7 cellular contexts compared by ENCODE assay signal in the genomic region with DNA sequence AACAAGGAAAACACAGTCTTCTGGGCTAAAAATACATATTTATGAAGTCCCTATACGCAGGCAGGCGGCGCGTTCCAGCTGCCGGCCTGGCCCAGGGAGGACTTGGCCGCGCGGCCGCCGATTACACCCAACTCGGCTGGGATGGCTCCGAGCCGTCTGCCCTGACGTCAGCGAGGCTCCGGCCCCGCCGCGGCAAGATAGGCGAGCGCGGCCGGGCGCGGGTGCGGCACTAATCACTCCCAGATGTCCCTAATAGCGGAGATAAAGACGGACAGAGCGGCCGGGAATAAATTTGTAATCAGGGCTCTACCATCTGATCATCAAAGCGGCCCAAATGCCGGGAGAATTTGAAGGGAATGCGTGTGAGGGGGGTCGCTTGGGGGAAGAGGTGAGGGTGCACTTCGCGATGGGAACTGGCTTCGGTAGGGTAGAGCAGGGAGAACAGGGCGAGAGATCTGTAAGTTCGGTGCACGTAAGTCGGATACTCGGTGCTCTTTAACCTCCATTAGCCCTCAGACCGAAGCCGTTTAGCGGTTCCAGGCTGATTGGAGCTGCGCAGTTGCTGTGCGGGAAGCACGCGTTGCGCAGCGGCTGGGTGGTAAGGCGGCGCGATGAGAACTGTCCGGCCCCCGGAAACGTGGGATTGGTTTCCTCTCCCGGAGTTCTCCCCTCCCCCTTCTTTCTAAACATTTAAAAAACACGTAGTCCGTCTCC. TPM values are rescaled to one million over a fixed set of nuclear protein-coding genes. Genes with fewer than 3 reads are reported as not detected.
DNase-seq lines count a peak whose midpoint lies in the region; TF ChIP-seq lines count a peak whose summit lies in the region.

No MANE protein-coding gene starts in this region.

- peaks cover 47% of the 10 kb centered on the region for H3F3A ChIP-seq in SK-N-SH (replicated peaks; ENCODE audit: insufficient read depth)

- no peak overlapping the region for H3K27ac Mint-ChIP-seq in neural crest cell (ENCODE audit: unreplicated experiment)

- no peaks in the 10 kb centered on the region for H3K9me3 ChIP-seq in SK-N-SH

- H3K27ac ChIP-seq in SK-N-SH (ENCODE audit: low read depth in 2 of 2, low read length in 1 of 2), result peak overlapping the region; percentile 99

- peaks cover 25 to 31% of the 10 kb centered on the region in 2 experiments for H3K36me3 ChIP-seq in SK-N-SH (replicated peaks in 1 of 2; ENCODE audit: control insufficient read depth in 1 of 2, insufficient read depth in 2 of 2, low read length in 1 of 2)

- POLR2A ChIA-PET in SK-N-SH (lab: Yijun Ruan, JAX), result interaction anchor here (0.9 to 11.7 kb wide), 32 partner anchors 10 to 741 kb away, joined by 3 to 160 read pairs (median 6); a partner anchor contains a TSS

- CTCF ChIA-PET in SK-N-SH (lab: Yijun Ruan, JAX), result interaction anchor here (0.8 to 4.7 kb wide), 10 partner anchors 11 to 487 kb away, joined by 3 to 17 read pairs (median 3); no protein-coding TSS in a partner anchor

- no peaks in the 10 kb centered on the region for H3K36me3 Mint-ChIP-seq in neural crest cell (ENCODE audit: low read depth)

- TF ChIP-seq CTCF in HFF-Myc (IDR thresholded peaks at IDR 0.05; ENCODE audit: low read depth, low read length, missing control alignments), result peak; percentile 15
- TF ChIP-seq CTCF in SK-N-SH (IDR thresholded peaks at IDR 0.05), result peak; percentile 22
- TF ChIP-seq CTCF in neural crest cell (conservative IDR thresholded peaks at IDR 0.05), result peak; percentile 16

- peaks cover 55% of the 10 kb centered on the region for H3K79me2 ChIP-seq in SK-N-SH (ENCODE audit: insufficient read depth)

- H3K9me3 Mint-ChIP-seq in neural crest cell, result no peaks in the 10 kb centered on the region

- H3K27me3 Mint-ChIP-seq in neural crest cell (ENCODE audit: low read depth), result peaks cover 100% of the 10 kb centered on the region

- TF ChIP-seq RAD21 in SK-N-SH (IDR thresholded peaks at IDR 0.05; ENCODE audit: low read length), result no peak

- H3K27me3 ChIP-seq in SK-N-SH (ENCODE audit: insufficient read depth), result no peaks in the 10 kb centered on the region

- H3K4me1 ChIP-seq in SK-N-SH (ENCODE audit: control insufficient read depth in 1 of 2, insufficient read depth in 2 of 2, low read depth in 1 of 2, low read length in 1 of 2), result peaks cover 23 to 30% of the 10 kb centered on the region in 2 experiments

- H3K4me1 Mint-ChIP-seq in neural crest cell, result peaks cover 17% of the 10 kb centered on the region

- peak overlapping the region; percentile 49 for H3K4me3 ChIP-seq in HFF-Myc (replicated peaks; ENCODE audit: low read depth, low read length)
- H3K4me3 ChIP-seq in SK-N-SH (ENCODE audit: low read depth in 2 of 2, low read length in 1 of 2), result peak overlapping the region; percentile 61 to 92

- 0 out of 2 replicates have a peak overlapping the region, but pooled peaks have one; percentile 56 for H2AFZ ChIP-seq in SK-N-SH (ENCODE audit: low read depth)

- peak in 1 of 2 experiments; percentile 82; a peak in 2 of 4 replicates for TF ChIP-seq EP300 in SK-N-SH (IDR thresholded peaks at IDR 0.05; ENCODE audit: borderline replicate concordance in 1 of 2, low read depth in 1 of 2, low read length in 1 of 2)

- peak overlapping the region; percentile 78 for H3K4me3 Mint-ChIP-seq in neural crest cell

- H3K9me2 ChIP-seq in SK-N-SH, result no peaks in the 10 kb centered on the region

- H4K20me1 ChIP-seq in SK-N-SH (ENCODE audit: insufficient read depth), result 0 out of 2 replicates have a peak, but pooled peaks cover 2% of the 10 kb centered on the region

- DNase-seq in HFF-Myc (ENCODE audit: extremely low read depth, low read depth) (peak; percentile 45), SK-N-SH (peak; percentile 73), fibroblast of peridontal ligament (ENCODE audit: extremely low read depth) (peak; percentile 84), neural crest cell (ENCODE audit: low read depth, low spot score) (no peak), HT-29 (ENCODE audit: low spot score) (no peak), COR-L47 (lab: John Stamatoyannopoulos, UW) (no peak), activated gamma-delta T cell treated with Interleukin-2 at 50 U/mL for 16 hours (no peak)

- 1% methylated on average over 22 of the region's 60 CpGs for WGBS in SK-N-SH (ENCODE audit: low lambda C conversion rate)

- peak overlapping the region; percentile 95 for H3K9ac ChIP-seq in SK-N-SH

- H3K4me2 ChIP-seq in SK-N-SH, result peak overlapping the region; percentile 96

TF ChIP-seq in SK-N-SH, 30 proteins besides CTCF, POLR2A, EP300 and RAD21 (continues in another document):
- TF ChIP-seq CHD2 (IDR thresholded peaks at IDR 0.05; ENCODE audit: low read length, partially characterized antibody) (peak; percentile 42), RCOR1 (IDR thresholded peaks at IDR 0.05; ENCODE audit: low read length) (0 out of 2 replicates have a peak, but pooled peaks have one; percentile 27), FOXM1 (IDR thresholded peaks at IDR 0.05; ENCODE audit: low read depth) (no peak), TAF1 (IDR thresholded peaks at IDR 0.05; ENCODE audit: borderline replicate concordance, low read depth, low read length) (no peak; the same call in none of the 2 replicates), MXI1 (IDR thresholded peaks at IDR 0.05; ENCODE audit: low read depth, low read length) (no peak; the same call in 1 of the 2 replicates), RFX5 (IDR thresholded peaks at IDR 0.05; ENCODE audit: low read length) (0 out of 2 replicates have a peak, but pooled peaks have one; percentile 10), NRF1 (IDR thresholded peaks at IDR 0.05; ENCODE audit: low read depth, low read length) (peak; percentile 62), JUND (IDR thresholded peaks at IDR 0.05) (peak; percentile 10), GABPA (IDR thresholded peaks at IDR 0.05; ENCODE audit: low read depth) (peak; percentile 71), RXRA (IDR thresholded peaks at IDR 0.05; ENCODE audit: borderline replicate concordance, low read depth) (peak; percentile 37; the same call in 1 of the 2 replicates), FOXJ3 (CRISPR knock-in tag; IDR thresholded peaks at IDR 0.05) (peak; percentile 1; the same call in 1 of the 2 replicates), MEF2A (IDR thresholded peaks at IDR 0.05; ENCODE audit: borderline replicate concordance, low read depth) (0 out of 2 replicates have a peak, but pooled peaks have one; percentile 58), TEAD4 (IDR thresholded peaks at IDR 0.05; ENCODE audit: borderline replicate concordance, insufficient read depth) (peak; percentile 68), NFIC (IDR thresholded peaks at IDR 0.05; ENCODE audit: borderline replicate concordance) (peak; percentile 72), SIN3A (IDR thresholded peaks at IDR 0.05; ENCODE audit: borderline replicate concordance, low read depth, low read length) (0 out of 2 replicates have a peak, but pooled peaks have one; percentile 23), EZH2phosphoT487 (IDR thresholded peaks at IDR 0.05; ENCODE audit: borderline replicate concordance, low read depth) (no peak), TCF12 (IDR thresholded peaks at IDR 0.05) (peak; percentile 96), POLR2AphosphoS5 (IDR thresholded peaks at IDR 0.05; ENCODE audit: low read depth, low read length) (peak; percentile 89)
- TF ChIP-seq, protein P1, sequence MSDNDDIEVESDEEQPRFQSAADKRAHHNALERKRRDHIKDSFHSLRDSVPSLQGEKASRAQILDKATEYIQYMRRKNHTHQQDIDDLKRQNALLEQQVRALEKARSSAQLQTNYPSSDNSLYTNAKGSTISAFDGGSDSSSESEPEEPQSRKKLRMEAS (IDR thresholded peaks at IDR 0.05; ENCODE audit: low read depth), result peak; percentile 83
- TF ChIP-seq, protein P2, sequence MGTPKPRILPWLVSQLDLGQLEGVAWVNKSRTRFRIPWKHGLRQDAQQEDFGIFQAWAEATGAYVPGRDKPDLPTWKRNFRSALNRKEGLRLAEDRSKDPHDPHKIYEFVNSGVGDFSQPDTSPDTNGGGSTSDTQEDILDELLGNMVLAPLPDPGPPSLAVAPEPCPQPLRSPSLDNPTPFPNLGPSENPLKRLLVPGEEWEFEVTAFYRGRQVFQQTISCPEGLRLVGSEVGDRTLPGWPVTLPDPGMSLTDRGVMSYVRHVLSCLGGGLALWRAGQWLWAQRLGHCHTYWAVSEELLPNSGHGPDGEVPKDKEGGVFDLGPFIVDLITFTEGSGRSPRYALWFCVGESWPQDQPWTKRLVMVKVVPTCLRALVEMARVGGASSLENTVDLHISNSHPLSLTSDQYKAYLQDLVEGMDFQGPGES (IDR thresholded peaks at IDR 0.05; ENCODE audit: low read depth, low read length), result no peak
- TF ChIP-seq, protein P3, sequence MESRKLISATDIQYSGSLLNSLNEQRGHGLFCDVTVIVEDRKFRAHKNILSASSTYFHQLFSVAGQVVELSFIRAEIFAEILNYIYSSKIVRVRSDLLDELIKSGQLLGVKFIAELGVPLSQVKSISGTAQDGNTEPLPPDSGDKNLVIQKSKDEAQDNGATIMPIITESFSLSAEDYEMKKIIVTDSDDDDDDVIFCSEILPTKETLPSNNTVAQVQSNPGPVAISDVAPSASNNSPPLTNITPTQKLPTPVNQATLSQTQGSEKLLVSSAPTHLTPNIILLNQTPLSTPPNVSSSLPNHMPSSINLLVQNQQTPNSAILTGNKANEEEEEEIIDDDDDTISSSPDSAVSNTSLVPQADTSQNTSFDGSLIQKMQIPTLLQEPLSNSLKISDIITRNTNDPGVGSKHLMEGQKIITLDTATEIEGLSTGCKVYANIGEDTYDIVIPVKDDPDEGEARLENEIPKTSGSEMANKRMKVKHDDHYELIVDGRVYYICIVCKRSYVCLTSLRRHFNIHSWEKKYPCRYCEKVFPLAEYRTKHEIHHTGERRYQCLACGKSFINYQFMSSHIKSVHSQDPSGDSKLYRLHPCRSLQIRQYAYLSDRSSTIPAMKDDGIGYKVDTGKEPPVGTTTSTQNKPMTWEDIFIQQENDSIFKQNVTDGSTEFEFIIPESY (IDR thresholded peaks at IDR 0.05; ENCODE audit: borderline replicate concordance, low read depth), result no peak; the same call in 1 of the 2 replicates
- TF ChIP-seq, protein P4, sequence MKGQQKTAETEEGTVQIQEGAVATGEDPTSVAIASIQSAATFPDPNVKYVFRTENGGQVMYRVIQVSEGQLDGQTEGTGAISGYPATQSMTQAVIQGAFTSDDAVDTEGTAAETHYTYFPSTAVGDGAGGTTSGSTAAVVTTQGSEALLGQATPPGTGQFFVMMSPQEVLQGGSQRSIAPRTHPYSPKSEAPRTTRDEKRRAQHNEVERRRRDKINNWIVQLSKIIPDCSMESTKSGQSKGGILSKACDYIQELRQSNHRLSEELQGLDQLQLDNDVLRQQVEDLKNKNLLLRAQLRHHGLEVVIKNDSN (IDR thresholded peaks at IDR 0.05; ENCODE audit: borderline replicate concordance, low read depth), result no peak

RNA-seq across cellular contexts. Expression of a gene that starts 7.7 kb away (rescaled TPM):
- polyA plus RNA-seq in SK-N-SH (2012; rRNA removed), result 94.2 and 106 TPM in 2 replicates
- polyA plus RNA-seq in SK-N-SH (2012; cell fraction: cytosol; rRNA removed), result 129 and 139 TPM in 2 replicates
- polyA plus RNA-seq in SK-N-SH (2012; cell fraction: nucleus; rRNA removed), result 96.3 and 128 TPM in 2 replicates
- total RNA-seq in neural crest cell, result not detected in 2 replicates
- not detected in 2 replicates for total RNA-seq in HT-29 (2014; rRNA removed; shearing (Covaris generic))

Comparison
In these comparisons a context has a peak if more than half of its experiments do, and no peak if none do; other contexts are left out.
1. DNase-seq: peak in HFF-Myc (single experiment), SK-N-SH (single experiment) and fibroblast of peridontal ligament (single experiment); none in neural crest cell (single experiment), HT-29 (single experiment), COR-L47 (single experiment) and activated gamma-delta T cell treated with Interleukin-2 at 50 U/mL for 16 hours (single experiment).
2. Peak in every context shown above with its lines, with median percentiles within 50 percentile points of each other: CTCF ChIP-seq.